28 cellular contexts compared by ENCODE assay signal in the genomic region with DNA sequence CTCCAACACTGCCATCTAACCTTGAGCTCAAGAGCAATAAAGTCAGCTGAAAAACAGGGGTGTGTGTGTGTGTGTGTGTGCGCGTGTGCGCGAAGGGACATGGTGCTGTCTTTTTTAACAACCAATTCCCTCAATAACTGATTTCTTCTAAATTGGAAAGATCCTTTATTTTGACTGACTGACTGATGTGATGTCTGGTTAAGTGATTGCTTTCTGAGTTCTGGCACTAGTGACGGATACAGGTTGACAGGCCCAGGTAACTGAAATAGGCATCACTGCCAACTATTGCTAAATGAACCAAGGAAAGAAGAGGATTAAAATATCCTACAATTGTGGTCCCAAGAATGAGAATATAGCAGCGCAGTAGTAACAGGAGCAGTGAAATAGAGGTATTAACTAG.
"Had no signal": no experiment of that assay in that cellular context is flagged by ENCODE, and none has a peak within 500 bp of the region (broad histone marks: within the 10 kb centered on the region; RNA-seq: fewer than 3 reads in every experiment).

No MANE protein-coding gene starts in this region.

- H2AFZ ChIP-seq: neural progenitor cell had no signal

- H3K27ac ChIP-seq: left lung, lower lobe of right lung, neural progenitor cell, neutrophil, right atrium auricular region, right lobe of liver, stomach, testis, thyroid gland, transverse colon, upper lobe of left lung, vagina had no signal

- H3K27me3 ChIP-seq: left lung, neural progenitor cell, neutrophil, right atrium auricular region, right lobe of liver, stomach, testis, thyroid gland, transverse colon, upper lobe of left lung, vagina had no signal

- H3K4me1 ChIP-seq: left lung, lower lobe of right lung, neural progenitor cell, right atrium auricular region, right lobe of liver, stomach, testis, thyroid gland, transverse colon, upper lobe of left lung, vagina had no signal

- ATAC-seq: left colon; left lung; lower lobe of right lung; naive thymus-derived CD8-positive, alpha-beta T cell; right lobe of liver; stimulated activated memory B cell treated with anti-CD40 and anti-IgM and Interleukin-4, amounts not matched to agents 10 μg/mL and 1 μg/mL and 100 μg/mL, for 72 hours; stimulated activated naive CD8-positive, alpha-beta T cell treated with anti-CD3 and anti-CD28 coated beads, Interleukin-15, Interleukin-2, amounts not matched to agents 100 U/mL and 50 U/mL, for 24 hours had no signal

- H3K9me3 ChIP-seq: left lung, lower lobe of right lung, neutrophil, right atrium auricular region, right lobe of liver, testis, thyroid gland, upper lobe of left lung, vagina had no signal

- DNase-seq: hypothalamus; immature natural killer cell; kidney; left colon; left lung; lower lobe of right lung; mammary epithelial cell; mesenchymal stem cell; naive thymus-derived CD8-positive, alpha-beta T cell; occipital lobe; right lobe of liver; stimulated activated CD4-positive, alpha-beta T cell treated with anti-CD3 and anti-CD28 coated beads, Interleukin-1b, Interleukin-23, amount 100 ng/mL, for 48 hours; stimulated activated CD4-positive, alpha-beta T cell treated with anti-CD3 and anti-CD28 coated beads, Interleukin-2, amount 100 ng/mL, for 48 hours; stimulated activated CD4-positive, alpha-beta T cell treated with anti-CD3 and anti-CD28 coated beads, Interleukin-4, amount 100 ng/mL, for 4 hours; stimulated activated CD8-positive, alpha-beta memory T cell treated with anti-CD3 and anti-CD28 coated beads, Interleukin-4, amount 100 ng/mL, for 48 hours; stimulated activated naive CD8-positive, alpha-beta T cell treated with anti-CD3 and anti-CD28 coated beads, Interleukin-15, Interleukin-2, amounts not matched to agents 100 U/mL and 50 U/mL, for 24 hours; stomach; testis; thyroid gland; transverse colon; upper lobe of left lung had no signal

- H3K9ac ChIP-seq: neural progenitor cell had no signal

- FAIRE-seq: islet of Langerhans, kidney had no signal

- H3K36me3 ChIP-seq: left lung, lower lobe of right lung, neural progenitor cell, neutrophil, right atrium auricular region, right lobe of liver, stomach, thyroid gland, transverse colon, upper lobe of left lung, vagina had no signal

- H3K4me3 ChIP-seq: left lung, lower lobe of right lung, neural progenitor cell, right atrium auricular region, right lobe of liver, smooth muscle cell, stomach, testis, thyroid gland, transverse colon, upper lobe of left lung, vagina had no signal

- H3K4me2 ChIP-seq: neural progenitor cell, smooth muscle cell had no signal
